1 cellular context compared by ENCODE assay signal in genomic region chr10:72276421-72277339, GRCh38.
TF ChIP-seq lines count a peak whose summit lies in the region.

No MANE protein-coding gene starts in this region.

TF ChIP-seq in HepG2, 621 proteins besides CTCF, POLR2A, EP300 and RAD21 (continued from another document and continues in another):
- TF ChIP-seq YY1 (IDR thresholded peaks at IDR 0.05; ENCODE audit: insufficient read depth, insufficient replicate concordance, low read depth, low read length), result no peak
- no peak for TF ChIP-seq ZNF616 (CRISPR knock-in tag; IDR thresholded peaks at IDR 0.05; ENCODE audit: low read depth)
- no peak for TF ChIP-seq HMGA1 (CRISPR knock-in tag; conservative IDR thresholded peaks at IDR 0.05)
- TF ChIP-seq HNRNPK (IDR thresholded peaks at IDR 0.05; ENCODE audit: low read depth, low read length, poor library complexity, severe bottlenecking), result no peak
- TF ChIP-seq RXRA (CRISPR knock-in tag; IDR thresholded peaks at IDR 0.05), result peak; percentile 84
- TF ChIP-seq NFATC3 (CRISPR knock-in tag; IDR thresholded peaks at IDR 0.05), result no peak
- no peak for TF ChIP-seq ZBTB39 (CRISPR knock-in tag; IDR thresholded peaks at IDR 0.05)
- peak; percentile 16; the same call in 1 of the 2 replicates for TF ChIP-seq NCOR1 (IDR thresholded peaks at IDR 0.05; ENCODE audit: borderline replicate concordance, low read length)
- no peak for TF ChIP-seq ZFYVE20 (CRISPR knock-in tag; IDR thresholded peaks at IDR 0.05; ENCODE audit: borderline replicate concordance, low read depth)
- TF ChIP-seq HOXA5 (CRISPR knock-in tag; IDR thresholded peaks at IDR 0.05), result peak; percentile 44
- no peak for TF ChIP-seq ISX (CRISPR knock-in tag; conservative IDR thresholded peaks at IDR 0.05)
- no peak for TF ChIP-seq ZNF879 (CRISPR knock-in tag; IDR thresholded peaks at IDR 0.05)
- TF ChIP-seq ZBTB40 (IDR thresholded peaks at IDR 0.05), result no peak
- no peak for TF ChIP-seq ZBTB40 (CRISPR knock-in tag; IDR thresholded peaks at IDR 0.05)
- TF ChIP-seq SIX4 (CRISPR knock-in tag; IDR thresholded peaks at IDR 0.05), result no peak; the same call in 1 of the 2 replicates
- TF ChIP-seq REST (IDR thresholded peaks at IDR 0.05; ENCODE audit: borderline replicate concordance in 1 of 2, low read depth in 1 of 2, low read length in 2 of 2), result no peak
- no peak for TF ChIP-seq ZNF607 (CRISPR knock-in tag; IDR thresholded peaks at IDR 0.05; ENCODE audit: borderline replicate concordance)
- TF ChIP-seq RFX5 (IDR thresholded peaks at IDR 0.05; ENCODE audit: low read depth, low read length), result no peak
- TF ChIP-seq MLX (CRISPR knock-in tag; IDR thresholded peaks at IDR 0.05), result no peak
- no peak for TF ChIP-seq MBNL3 (CRISPR knock-in tag; conservative IDR thresholded peaks at IDR 0.05)
- no peak for TF ChIP-seq MAZ (IDR thresholded peaks at IDR 0.05; ENCODE audit: borderline replicate concordance, low read depth, low read length)
- TF ChIP-seq MAZ (CRISPR knock-in tag; IDR thresholded peaks at IDR 0.05; ENCODE audit: low read depth), result peak; percentile 42
- no peak for TF ChIP-seq ZBTB1 (CRISPR knock-in tag; IDR thresholded peaks at IDR 0.05; ENCODE audit: borderline replicate concordance)
- peak; percentile 74 for TF ChIP-seq RXRB (CRISPR knock-in tag; IDR thresholded peaks at IDR 0.05; ENCODE audit: borderline replicate concordance)
- TF ChIP-seq RBM39 (IDR thresholded peaks at IDR 0.05; ENCODE audit: low read depth, low read length, poor library complexity, severe bottlenecking), result no peak
- TF ChIP-seq NR1H2 (CRISPR knock-in tag; IDR thresholded peaks at IDR 0.05; ENCODE audit: borderline replicate concordance, low read depth), result no peak
- no peak for TF ChIP-seq ZNF576 (CRISPR knock-in tag; IDR thresholded peaks at IDR 0.05)
- no peak for TF ChIP-seq RBAK (CRISPR knock-in tag; IDR thresholded peaks at IDR 0.05)
- no peak for TF ChIP-seq RARG (CRISPR knock-in tag; IDR thresholded peaks at IDR 0.05; ENCODE audit: low read depth)
- TF ChIP-seq HOXD1 (CRISPR knock-in tag; IDR thresholded peaks at IDR 0.05), result no peak
- no peak for TF ChIP-seq KDM6A (CRISPR knock-in tag; IDR thresholded peaks at IDR 0.05; ENCODE audit: low read depth)
- no peak for TF ChIP-seq RFX3 (CRISPR knock-in tag; IDR thresholded peaks at IDR 0.05)
- no peak for TF ChIP-seq GRHL1 (CRISPR knock-in tag; conservative IDR thresholded peaks at IDR 0.05)
- no peak for TF ChIP-seq ZNF33B (CRISPR knock-in tag; IDR thresholded peaks at IDR 0.05)
- TF ChIP-seq ZNF678 (CRISPR knock-in tag; IDR thresholded peaks at IDR 0.05), result no peak
- no peak for TF ChIP-seq SNRNP70 (IDR thresholded peaks at IDR 0.05; ENCODE audit: low read depth, low read length)
- TF ChIP-seq ZNF841 (CRISPR knock-in tag; IDR thresholded peaks at IDR 0.05; ENCODE audit: borderline replicate concordance), result no peak
- TF ChIP-seq ASH2L (IDR thresholded peaks at IDR 0.05; ENCODE audit: insufficient read length, low read depth, low read length), result peak; percentile 22
- TF ChIP-seq THAP7 (CRISPR knock-in tag; IDR thresholded peaks at IDR 0.05), result no peak
- TF ChIP-seq ATF3 (CRISPR knock-in tag; IDR thresholded peaks at IDR 0.05), result no peak
- no peak for TF ChIP-seq THYN1 (CRISPR knock-in tag; IDR thresholded peaks at IDR 0.05; ENCODE audit: borderline replicate concordance, low read depth)
- no peak for TF ChIP-seq NPAS2 (CRISPR knock-in tag; IDR thresholded peaks at IDR 0.05; ENCODE audit: borderline replicate concordance)
- no peak for TF ChIP-seq ZNF10 (CRISPR knock-in tag; IDR thresholded peaks at IDR 0.05; ENCODE audit: borderline replicate concordance, low read depth)
- no peak for TF ChIP-seq ZNF460 (CRISPR knock-in tag; IDR thresholded peaks at IDR 0.05; ENCODE audit: borderline replicate concordance)
- peak; percentile 38; the same call in 1 of the 2 replicates for TF ChIP-seq TBX2 (CRISPR knock-in tag; IDR thresholded peaks at IDR 0.05; ENCODE audit: borderline replicate concordance)
- no peak for TF ChIP-seq ZNF660 (CRISPR knock-in tag; IDR thresholded peaks at IDR 0.05; ENCODE audit: borderline replicate concordance, low read depth)
- no peak for TF ChIP-seq ZNF713 (CRISPR knock-in tag; IDR thresholded peaks at IDR 0.05)
- peak; percentile 38; the same call in 1 of the 2 replicates for TF ChIP-seq ZNF691 (CRISPR knock-in tag; IDR thresholded peaks at IDR 0.05; ENCODE audit: borderline replicate concordance, low read depth)
- no peak for TF ChIP-seq ZFP41 (CRISPR knock-in tag; IDR thresholded peaks at IDR 0.05; ENCODE audit: borderline replicate concordance)
